ENCODE assay signal across 28 cellular contexts in the genomic region with DNA sequence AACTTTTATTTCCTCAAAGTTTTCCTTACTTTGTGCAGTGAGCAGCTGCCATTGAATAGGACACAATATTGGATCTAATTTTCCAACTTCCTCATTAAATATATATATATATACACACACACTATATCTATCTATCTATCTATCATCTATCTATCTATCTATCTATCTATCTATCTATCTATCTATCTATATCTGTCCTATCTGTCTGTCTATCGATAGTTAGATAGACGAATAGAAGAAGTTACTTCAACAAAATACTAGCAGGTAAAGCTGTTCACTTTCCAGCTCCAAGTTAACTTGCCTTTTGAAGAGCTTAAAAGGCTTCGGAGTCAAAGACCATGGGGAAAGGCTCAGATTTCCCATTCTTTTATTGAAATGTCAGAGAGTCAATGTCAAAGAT.
"Had no signal": no experiment of that assay in that cellular context is flagged by ENCODE, and none has a peak within 500 bp of the region (broad histone marks: within the 10 kb centered on the region; RNA-seq: fewer than 3 reads in every experiment).

No MANE protein-coding gene starts in this region.

- H3K9me3 ChIP-seq: adrenal gland, ascending aorta, breast epithelium, esophagus muscularis mucosa, gastrocnemius medialis, thyroid gland, upper lobe of right lung had no signal

- ATAC-seq: activated CD4-positive, alpha-beta T cell treated with anti-CD3 and anti-CD28 coated beads for 36 hours; activated T-helper 17 cell treated with anti-CD3 and anti-CD28 coated beads, Interleukin-2, amount 50 U/mL, for 72 hours; effector memory CD8-positive, alpha-beta T cell; gastrocnemius medialis; left ventricle myocardium superior; sciatic nerve; upper lobe of right lung had no signal

- FAIRE-seq: colon, endothelial cell of umbilical vein had no signal

- H3K4me1 ChIP-seq: adrenal gland, breast epithelium had no signal

- H3K27ac ChIP-seq: adrenal gland, ascending aorta, breast epithelium, esophagus muscularis mucosa, gastrocnemius medialis, thyroid gland, upper lobe of right lung had no signal

- H3K36me3 Mint-ChIP-seq: activated naive CD8-positive, alpha-beta T cell had no signal

- H3K9me3 Mint-ChIP-seq: activated B cell treated with CpG ODN at 0.5 μM for 24 hours; activated T-cell treated with anti-CD3 and anti-CD28 coated beads, Interleukin-2, amount 50 U/mL, for 24 hours; activated T-helper 17 cell treated with anti-CD3 and anti-CD28 coated beads, Interleukin-2, amount 50 U/mL, for 72 hours; central memory CD8-positive, alpha-beta T cell; effector memory CD8-positive, alpha-beta T cell; nephron; T-helper 1 cell treated with Interleukin-12 subunit alpha and Interleukin-12 subunit beta and Interleukin-4 antibody, amounts not matched to agents 30 μg/mL and 1 μg/mL, for 36 hours had no signal

- H3K4me3 ChIP-seq: adrenal gland, ascending aorta, breast epithelium, esophagus muscularis mucosa, gastrocnemius medialis, thyroid gland, upper lobe of right lung had no signal

- H3K27me3 Mint-ChIP-seq: central memory CD8-positive, alpha-beta T cell; effector memory CD8-positive, alpha-beta T cell had no signal

- H3K27me3 ChIP-seq: adrenal gland, ascending aorta, breast epithelium, esophagus muscularis mucosa, gastrocnemius medialis, thyroid gland, upper lobe of right lung had no signal

- DNase-seq: activated B cell treated with CpG ODN at 0.5 μM for 24 hours; activated CD4-positive, alpha-beta T cell treated with anti-CD3 and anti-CD28 coated beads for 36 hours; activated CD4-positive, alpha-beta T cell treated with anti-CD3 and anti-CD28 coated beads, Interleukin-2, amount 50 U/mL, for 4 hours; activated CD8-positive, alpha-beta memory T cell treated with anti-CD3 and anti-CD28 coated beads for 24 hours; activated CD8-positive, alpha-beta memory T cell treated with anti-CD3 and anti-CD28 coated beads, Interleukin-2, amount 50 U/mL, for 4 hours; activated naive CD4-positive, alpha-beta T cell; activated T-cell treated with anti-CD3 and anti-CD28 coated beads, Interleukin-2, amount 50 U/mL, for 24 hours; adrenal gland; effector memory CD8-positive, alpha-beta T cell; gastrocnemius medialis; hippocampal formation; left ventricle myocardium superior; midbrain; stimulated activated CD4-positive, alpha-beta T cell treated with anti-CD3 and anti-CD28 coated beads, Interleukin-2, amount 100 ng/mL, for 48 hours; stimulated activated naive CD4-positive, alpha-beta T cell; thyroid gland; upper lobe of right lung had no signal

- H3K4me3 Mint-ChIP-seq: activated B cell treated with CpG ODN at 0.5 μM for 24 hours; activated CD4-positive, alpha-beta T cell treated with anti-CD3 and anti-CD28 coated beads for 36 hours; activated naive CD8-positive, alpha-beta T cell; activated T-cell treated with anti-CD3 and anti-CD28 coated beads, Interleukin-2, amount 50 U/mL, for 24 hours; activated T-helper 17 cell treated with anti-CD3 and anti-CD28 coated beads, Interleukin-2, amount 50 U/mL, for 72 hours; central memory CD8-positive, alpha-beta T cell; effector memory CD8-positive, alpha-beta T cell had no signal

- H3K36me3 ChIP-seq: adrenal gland, ascending aorta, breast epithelium, esophagus muscularis mucosa, gastrocnemius medialis, thyroid gland, upper lobe of right lung had no signal

- H3K27ac Mint-ChIP-seq: activated B cell treated with CpG ODN at 0.5 μM for 24 hours; activated CD4-positive, alpha-beta T cell treated with anti-CD3 and anti-CD28 coated beads for 36 hours; activated naive CD8-positive, alpha-beta T cell; activated T-cell treated with anti-CD3 and anti-CD28 coated beads, Interleukin-2, amount 50 U/mL, for 24 hours; activated T-helper 17 cell treated with anti-CD3 and anti-CD28 coated beads, Interleukin-2, amount 50 U/mL, for 72 hours; effector memory CD8-positive, alpha-beta T cell; T-helper 1 cell treated with Interleukin-12 subunit alpha and Interleukin-12 subunit beta and Interleukin-4 antibody, amounts not matched to agents 30 μg/mL and 1 μg/mL, for 36 hours had no signal
